ENCODE assay signal across 1 cellular context in the genomic region with DNA sequence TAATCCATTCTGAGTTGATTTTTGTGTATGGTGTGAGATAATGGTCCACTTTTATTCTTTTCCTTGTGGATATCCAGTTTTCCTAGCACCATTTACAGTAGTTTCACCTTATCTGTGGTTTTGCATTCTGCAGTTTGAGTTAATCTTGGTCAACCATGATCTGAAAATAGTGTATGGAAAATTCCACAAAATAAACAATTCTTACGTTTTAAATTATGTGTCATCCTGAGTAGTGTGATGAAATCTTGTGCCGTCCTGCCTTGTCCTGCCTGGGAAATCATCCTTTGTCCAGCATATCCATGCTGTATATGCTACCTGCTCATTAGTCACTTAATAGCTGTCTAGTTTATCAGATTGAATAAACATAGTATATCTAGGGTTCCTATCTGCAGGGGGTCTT.
TF ChIP-seq lines count a peak whose summit lies in the region.

No MANE protein-coding gene starts in this region.

TF ChIP-seq in K562, 482 proteins besides CTCF, POLR2A, EP300 and RAD21 (continued from another document and continues in another):
- TF ChIP-seq ELF1 (tag; IDR thresholded peaks at IDR 0.05) = no peak
- no peak for TF ChIP-seq KDM2B (CRISPR knock-in tag; IDR thresholded peaks at IDR 0.05)
- TF ChIP-seq, protein P1, sequence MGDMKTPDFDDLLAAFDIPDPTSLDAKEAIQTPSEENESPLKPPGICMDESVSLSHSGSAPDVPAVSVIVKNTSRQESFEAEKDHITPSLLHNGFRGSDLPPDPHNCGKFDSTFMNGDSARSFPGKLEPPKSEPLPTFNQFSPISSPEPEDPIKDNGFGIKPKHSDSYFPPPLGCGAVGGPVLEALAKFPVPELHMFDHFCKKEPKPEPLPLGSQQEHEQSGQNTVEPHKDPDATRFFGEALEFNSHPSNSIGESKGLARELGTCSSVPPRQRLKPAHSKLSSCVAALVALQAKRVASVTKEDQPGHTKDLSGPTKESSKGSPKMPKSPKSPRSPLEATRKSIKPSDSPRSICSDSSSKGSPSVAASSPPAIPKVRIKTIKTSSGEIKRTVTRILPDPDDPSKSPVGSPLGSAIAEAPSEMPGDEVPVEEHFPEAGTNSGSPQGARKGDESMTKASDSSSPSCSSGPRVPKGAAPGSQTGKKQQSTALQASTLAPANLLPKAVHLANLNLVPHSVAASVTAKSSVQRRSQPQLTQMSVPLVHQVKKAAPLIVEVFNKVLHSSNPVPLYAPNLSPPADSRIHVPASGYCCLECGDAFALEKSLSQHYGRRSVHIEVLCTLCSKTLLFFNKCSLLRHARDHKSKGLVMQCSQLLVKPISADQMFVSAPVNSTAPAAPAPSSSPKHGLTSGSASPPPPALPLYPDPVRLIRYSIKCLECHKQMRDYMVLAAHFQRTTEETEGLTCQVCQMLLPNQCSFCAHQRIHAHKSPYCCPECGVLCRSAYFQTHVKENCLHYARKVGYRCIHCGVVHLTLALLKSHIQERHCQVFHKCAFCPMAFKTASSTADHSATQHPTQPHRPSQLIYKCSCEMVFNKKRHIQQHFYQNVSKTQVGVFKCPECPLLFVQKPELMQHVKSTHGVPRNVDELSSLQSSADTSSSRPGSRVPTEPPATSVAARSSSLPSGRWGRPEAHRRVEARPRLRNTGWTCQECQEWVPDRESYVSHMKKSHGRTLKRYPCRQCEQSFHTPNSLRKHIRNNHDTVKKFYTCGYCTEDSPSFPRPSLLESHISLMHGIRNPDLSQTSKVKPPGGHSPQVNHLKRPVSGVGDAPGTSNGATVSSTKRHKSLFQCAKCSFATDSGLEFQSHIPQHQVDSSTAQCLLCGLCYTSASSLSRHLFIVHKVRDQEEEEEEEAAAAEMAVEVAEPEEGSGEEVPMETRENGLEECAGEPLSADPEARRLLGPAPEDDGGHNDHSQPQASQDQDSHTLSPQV (IDR thresholded peaks at IDR 0.05) = no peak
- TF ChIP-seq EWSR1 (IDR thresholded peaks at IDR 0.05; ENCODE audit: borderline replicate concordance, low read depth, partially characterized antibody) = no peak
- TF ChIP-seq, protein P2, sequence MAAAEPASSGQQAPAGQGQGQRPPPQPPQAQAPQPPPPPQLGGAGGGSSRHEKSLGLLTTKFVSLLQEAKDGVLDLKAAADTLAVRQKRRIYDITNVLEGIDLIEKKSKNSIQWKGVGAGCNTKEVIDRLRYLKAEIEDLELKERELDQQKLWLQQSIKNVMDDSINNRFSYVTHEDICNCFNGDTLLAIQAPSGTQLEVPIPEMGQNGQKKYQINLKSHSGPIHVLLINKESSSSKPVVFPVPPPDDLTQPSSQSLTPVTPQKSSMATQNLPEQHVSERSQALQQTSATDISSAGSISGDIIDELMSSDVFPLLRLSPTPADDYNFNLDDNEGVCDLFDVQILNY (CRISPR knock-in tag; IDR thresholded peaks at IDR 0.05) = no peak
- no peak for TF ChIP-seq TGIF2 (CRISPR knock-in tag; IDR thresholded peaks at IDR 0.05)
- TF ChIP-seq ZNF217 (CRISPR knock-in tag; IDR thresholded peaks at IDR 0.05) = no peak
- TF ChIP-seq ZNF146 (CRISPR knock-in tag; IDR thresholded peaks at IDR 0.05; ENCODE audit: unreplicated experiment) = no peak
- no peak for TF ChIP-seq TAF15 (IDR thresholded peaks at IDR 0.05; ENCODE audit: low read depth, low read length)
- no peak for TF ChIP-seq NR3C1 (CRISPR knock-in tag; IDR thresholded peaks at IDR 0.05)
- no peak for TF ChIP-seq MCM7 (IDR thresholded peaks at IDR 0.05)
- TF ChIP-seq NONO (IDR thresholded peaks at IDR 0.05; ENCODE audit: low read depth in 2 of 2, low read length in 1 of 2) = no peak
- no peak for TF ChIP-seq ZNF347 (CRISPR knock-in tag; IDR thresholded peaks at IDR 0.05; ENCODE audit: low read depth)
- TF ChIP-seq ZNF324 (CRISPR knock-in tag; IDR thresholded peaks at IDR 0.05) = no peak
- TF ChIP-seq TOE1 (IDR thresholded peaks at IDR 0.05; ENCODE audit: borderline replicate concordance) = no peak
- no peak for TF ChIP-seq TOE1 (CRISPR knock-in tag; IDR thresholded peaks at IDR 0.05; ENCODE audit: borderline replicate concordance, low read depth)
- TF ChIP-seq NCOA1 (IDR thresholded peaks at IDR 0.05; ENCODE audit: low read depth) = no peak
- TF ChIP-seq, protein P3, sequence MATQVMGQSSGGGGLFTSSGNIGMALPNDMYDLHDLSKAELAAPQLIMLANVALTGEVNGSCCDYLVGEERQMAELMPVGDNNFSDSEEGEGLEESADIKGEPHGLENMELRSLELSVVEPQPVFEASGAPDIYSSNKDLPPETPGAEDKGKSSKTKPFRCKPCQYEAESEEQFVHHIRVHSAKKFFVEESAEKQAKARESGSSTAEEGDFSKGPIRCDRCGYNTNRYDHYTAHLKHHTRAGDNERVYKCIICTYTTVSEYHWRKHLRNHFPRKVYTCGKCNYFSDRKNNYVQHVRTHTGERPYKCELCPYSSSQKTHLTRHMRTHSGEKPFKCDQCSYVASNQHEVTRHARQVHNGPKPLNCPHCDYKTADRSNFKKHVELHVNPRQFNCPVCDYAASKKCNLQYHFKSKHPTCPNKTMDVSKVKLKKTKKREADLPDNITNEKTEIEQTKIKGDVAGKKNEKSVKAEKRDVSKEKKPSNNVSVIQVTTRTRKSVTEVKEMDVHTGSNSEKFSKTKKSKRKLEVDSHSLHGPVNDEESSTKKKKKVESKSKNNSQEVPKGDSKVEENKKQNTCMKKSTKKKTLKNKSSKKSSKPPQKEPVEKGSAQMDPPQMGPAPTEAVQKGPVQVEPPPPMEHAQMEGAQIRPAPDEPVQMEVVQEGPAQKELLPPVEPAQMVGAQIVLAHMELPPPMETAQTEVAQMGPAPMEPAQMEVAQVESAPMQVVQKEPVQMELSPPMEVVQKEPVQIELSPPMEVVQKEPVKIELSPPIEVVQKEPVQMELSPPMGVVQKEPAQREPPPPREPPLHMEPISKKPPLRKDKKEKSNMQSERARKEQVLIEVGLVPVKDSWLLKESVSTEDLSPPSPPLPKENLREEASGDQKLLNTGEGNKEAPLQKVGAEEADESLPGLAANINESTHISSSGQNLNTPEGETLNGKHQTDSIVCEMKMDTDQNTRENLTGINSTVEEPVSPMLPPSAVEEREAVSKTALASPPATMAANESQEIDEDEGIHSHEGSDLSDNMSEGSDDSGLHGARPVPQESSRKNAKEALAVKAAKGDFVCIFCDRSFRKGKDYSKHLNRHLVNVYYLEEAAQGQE (CRISPR knock-in tag; IDR thresholded peaks at IDR 0.05; ENCODE audit: low read depth) = no peak
- TF ChIP-seq TAF1 (IDR thresholded peaks at IDR 0.05; ENCODE audit: control insufficient read depth, extremely low read depth, insufficient read depth, low read length, severe bottlenecking) = no peak
- TF ChIP-seq, protein P4, sequence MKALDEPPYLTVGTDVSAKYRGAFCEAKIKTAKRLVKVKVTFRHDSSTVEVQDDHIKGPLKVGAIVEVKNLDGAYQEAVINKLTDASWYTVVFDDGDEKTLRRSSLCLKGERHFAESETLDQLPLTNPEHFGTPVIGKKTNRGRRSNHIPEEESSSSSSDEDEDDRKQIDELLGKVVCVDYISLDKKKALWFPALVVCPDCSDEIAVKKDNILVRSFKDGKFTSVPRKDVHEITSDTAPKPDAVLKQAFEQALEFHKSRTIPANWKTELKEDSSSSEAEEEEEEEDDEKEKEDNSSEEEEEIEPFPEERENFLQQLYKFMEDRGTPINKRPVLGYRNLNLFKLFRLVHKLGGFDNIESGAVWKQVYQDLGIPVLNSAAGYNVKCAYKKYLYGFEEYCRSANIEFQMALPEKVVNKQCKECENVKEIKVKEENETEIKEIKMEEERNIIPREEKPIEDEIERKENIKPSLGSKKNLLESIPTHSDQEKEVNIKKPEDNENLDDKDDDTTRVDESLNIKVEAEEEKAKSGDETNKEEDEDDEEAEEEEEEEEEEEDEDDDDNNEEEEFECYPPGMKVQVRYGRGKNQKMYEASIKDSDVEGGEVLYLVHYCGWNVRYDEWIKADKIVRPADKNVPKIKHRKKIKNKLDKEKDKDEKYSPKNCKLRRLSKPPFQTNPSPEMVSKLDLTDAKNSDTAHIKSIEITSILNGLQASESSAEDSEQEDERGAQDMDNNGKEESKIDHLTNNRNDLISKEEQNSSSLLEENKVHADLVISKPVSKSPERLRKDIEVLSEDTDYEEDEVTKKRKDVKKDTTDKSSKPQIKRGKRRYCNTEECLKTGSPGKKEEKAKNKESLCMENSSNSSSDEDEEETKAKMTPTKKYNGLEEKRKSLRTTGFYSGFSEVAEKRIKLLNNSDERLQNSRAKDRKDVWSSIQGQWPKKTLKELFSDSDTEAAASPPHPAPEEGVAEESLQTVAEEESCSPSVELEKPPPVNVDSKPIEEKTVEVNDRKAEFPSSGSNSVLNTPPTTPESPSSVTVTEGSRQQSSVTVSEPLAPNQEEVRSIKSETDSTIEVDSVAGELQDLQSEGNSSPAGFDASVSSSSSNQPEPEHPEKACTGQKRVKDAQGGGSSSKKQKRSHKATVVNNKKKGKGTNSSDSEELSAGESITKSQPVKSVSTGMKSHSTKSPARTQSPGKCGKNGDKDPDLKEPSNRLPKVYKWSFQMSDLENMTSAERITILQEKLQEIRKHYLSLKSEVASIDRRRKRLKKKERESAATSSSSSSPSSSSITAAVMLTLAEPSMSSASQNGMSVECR (CRISPR knock-in tag; IDR thresholded peaks at IDR 0.05) = no peak
- 0 out of 4 replicates have a peak, but pooled peaks of 1 of the 2 experiments have one; percentile 7 for TF ChIP-seq RCOR1 (IDR thresholded peaks at IDR 0.05; ENCODE audit: borderline replicate concordance in 1 of 2, low read depth in 2 of 2, low read length in 2 of 2)
- no peak for TF ChIP-seq NCOA6 (IDR thresholded peaks at IDR 0.05)
- TF ChIP-seq, protein P5, sequence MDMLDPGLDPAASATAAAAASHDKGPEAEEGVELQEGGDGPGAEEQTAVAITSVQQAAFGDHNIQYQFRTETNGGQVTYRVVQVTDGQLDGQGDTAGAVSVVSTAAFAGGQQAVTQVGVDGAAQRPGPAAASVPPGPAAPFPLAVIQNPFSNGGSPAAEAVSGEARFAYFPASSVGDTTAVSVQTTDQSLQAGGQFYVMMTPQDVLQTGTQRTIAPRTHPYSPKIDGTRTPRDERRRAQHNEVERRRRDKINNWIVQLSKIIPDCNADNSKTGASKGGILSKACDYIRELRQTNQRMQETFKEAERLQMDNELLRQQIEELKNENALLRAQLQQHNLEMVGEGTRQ (CRISPR knock-in tag; IDR thresholded peaks at IDR 0.05) = no peak
- TF ChIP-seq, protein P6, sequence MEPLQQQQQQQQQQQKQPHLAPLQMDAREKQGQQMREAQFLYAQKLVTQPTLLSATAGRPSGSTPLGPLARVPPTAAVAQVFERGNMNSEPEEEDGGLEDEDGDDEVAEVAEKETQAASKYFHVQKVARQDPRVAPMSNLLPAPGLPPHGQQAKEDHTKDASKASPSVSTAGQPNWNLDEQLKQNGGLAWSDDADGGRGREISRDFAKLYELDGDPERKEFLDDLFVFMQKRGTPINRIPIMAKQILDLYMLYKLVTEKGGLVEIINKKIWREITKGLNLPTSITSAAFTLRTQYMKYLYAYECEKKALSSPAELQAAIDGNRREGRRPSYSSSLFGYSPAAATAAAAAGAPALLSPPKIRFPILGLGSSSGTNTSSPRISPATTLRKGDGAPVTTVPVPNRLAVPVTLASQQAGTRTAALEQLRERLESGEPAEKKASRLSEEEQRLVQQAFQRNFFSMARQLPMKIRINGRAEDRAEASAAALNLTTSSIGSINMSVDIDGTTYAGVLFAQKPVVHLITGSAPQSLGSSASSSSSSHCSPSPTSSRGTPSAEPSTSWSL (CRISPR knock-in tag; IDR thresholded peaks at IDR 0.05; ENCODE audit: borderline replicate concordance) = no peak
- TF ChIP-seq CBX2 (IDR thresholded peaks at IDR 0.05; ENCODE audit: insufficient read depth, low read length, poor library complexity, severe bottlenecking) = no peak
- TF ChIP-seq FOXK2 (conservative IDR thresholded peaks at IDR 0.05 in 1 of 2, IDR thresholded peaks at IDR 0.05 in 1 of 2; ENCODE audit: low read depth in 2 of 2) = no peak
- TF ChIP-seq SMARCC2 (IDR thresholded peaks at IDR 0.05; ENCODE audit: low read depth) = no peak
- TF ChIP-seq PTTG1 (tag; IDR thresholded peaks at IDR 0.05; ENCODE audit: low read depth) = no peak
- TF ChIP-seq SAP30 (IDR thresholded peaks at IDR 0.05; ENCODE audit: borderline replicate concordance, insufficient read depth, low read depth, low read length, poor library complexity, severe bottlenecking) = no peak
- no peak for TF ChIP-seq ZNF551 (CRISPR knock-in tag; IDR thresholded peaks at IDR 0.05)
- TF ChIP-seq, protein P7, sequence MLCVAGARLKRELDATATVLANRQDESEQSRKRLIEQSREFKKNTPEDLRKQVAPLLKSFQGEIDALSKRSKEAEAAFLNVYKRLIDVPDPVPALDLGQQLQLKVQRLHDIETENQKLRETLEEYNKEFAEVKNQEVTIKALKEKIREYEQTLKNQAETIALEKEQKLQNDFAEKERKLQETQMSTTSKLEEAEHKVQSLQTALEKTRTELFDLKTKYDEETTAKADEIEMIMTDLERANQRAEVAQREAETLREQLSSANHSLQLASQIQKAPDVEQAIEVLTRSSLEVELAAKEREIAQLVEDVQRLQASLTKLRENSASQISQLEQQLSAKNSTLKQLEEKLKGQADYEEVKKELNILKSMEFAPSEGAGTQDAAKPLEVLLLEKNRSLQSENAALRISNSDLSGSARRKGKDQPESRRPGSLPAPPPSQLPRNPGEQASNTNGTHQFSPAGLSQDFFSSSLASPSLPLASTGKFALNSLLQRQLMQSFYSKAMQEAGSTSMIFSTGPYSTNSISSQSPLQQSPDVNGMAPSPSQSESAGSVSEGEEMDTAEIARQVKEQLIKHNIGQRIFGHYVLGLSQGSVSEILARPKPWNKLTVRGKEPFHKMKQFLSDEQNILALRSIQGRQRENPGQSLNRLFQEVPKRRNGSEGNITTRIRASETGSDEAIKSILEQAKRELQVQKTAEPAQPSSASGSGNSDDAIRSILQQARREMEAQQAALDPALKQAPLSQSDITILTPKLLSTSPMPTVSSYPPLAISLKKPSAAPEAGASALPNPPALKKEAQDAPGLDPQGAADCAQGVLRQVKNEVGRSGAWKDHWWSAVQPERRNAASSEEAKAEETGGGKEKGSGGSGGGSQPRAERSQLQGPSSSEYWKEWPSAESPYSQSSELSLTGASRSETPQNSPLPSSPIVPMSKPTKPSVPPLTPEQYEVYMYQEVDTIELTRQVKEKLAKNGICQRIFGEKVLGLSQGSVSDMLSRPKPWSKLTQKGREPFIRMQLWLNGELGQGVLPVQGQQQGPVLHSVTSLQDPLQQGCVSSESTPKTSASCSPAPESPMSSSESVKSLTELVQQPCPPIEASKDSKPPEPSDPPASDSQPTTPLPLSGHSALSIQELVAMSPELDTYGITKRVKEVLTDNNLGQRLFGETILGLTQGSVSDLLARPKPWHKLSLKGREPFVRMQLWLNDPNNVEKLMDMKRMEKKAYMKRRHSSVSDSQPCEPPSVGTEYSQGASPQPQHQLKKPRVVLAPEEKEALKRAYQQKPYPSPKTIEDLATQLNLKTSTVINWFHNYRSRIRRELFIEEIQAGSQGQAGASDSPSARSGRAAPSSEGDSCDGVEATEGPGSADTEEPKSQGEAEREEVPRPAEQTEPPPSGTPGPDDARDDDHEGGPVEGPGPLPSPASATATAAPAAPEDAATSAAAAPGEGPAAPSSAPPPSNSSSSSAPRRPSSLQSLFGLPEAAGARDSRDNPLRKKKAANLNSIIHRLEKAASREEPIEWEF (CRISPR knock-in tag; IDR thresholded peaks at IDR 0.05) = no peak
- TF ChIP-seq ZNF41 (CRISPR knock-in tag; conservative IDR thresholded peaks at IDR 0.05) = no peak
